In genomic region chr13:98542568-98543379, GRCh38 we compare ENCODE assay signal across 9 cellular contexts. TPM values are rescaled to one million over a fixed set of nuclear protein-coding genes. Genes with fewer than 3 reads are reported as not detected.
A peak's percentile ranks its signal among the peaks of the same experiment; 100 is the strongest.
DNase-seq lines count a peak whose midpoint lies in the region; ATAC-seq and TF ChIP-seq lines count a peak whose summit lies in the region.
"Had no signal": no experiment of that assay in that cellular context is flagged by ENCODE, and none has a peak within 500 bp of the region (broad histone marks: within the 10 kb centered on the region; RNA-seq: fewer than 3 reads in every experiment).

No MANE protein-coding gene starts in this region.

- BruUV-seq in PC-3 (replicated peaks; lab: Mats Ljungman, UMichigan), result no TSS peak

- peaks cover 95% of the 10 kb centered on the region for H3K4me1 ChIP-seq in CD4-positive, alpha-beta memory T cell (ENCODE audit: insufficient read depth, low read length)
- no peaks in the 10 kb centered on the region for H3K4me1 ChIP-seq in PC-3 (ENCODE audit: insufficient read depth, low read length)

- CTCF ChIA-PET in CD4-positive, alpha-beta memory T cell (lab: Charles Lee; ENCODE audit: partially characterized antibody), result interaction anchor here (1.1 kb wide), 1 partner anchor 96 kb away, joined by 3 read pairs; no protein-coding TSS in a partner anchor
- CTCF ChIA-PET in T-cell (lab: Charles Lee) (interaction anchor here in 1 of 2 donors (0.9 kb wide), 1 partner anchor 12 kb away, joined by 3 read pairs; no protein-coding TSS in a partner anchor), PC-3 (lab: Charles Lee) (interaction anchor here (0.5 kb wide), 1 partner anchor 9 kb away, joined by 3 read pairs; no protein-coding TSS in a partner anchor)

- peak overlapping the region; percentile 59 to 93 (median 87) for H3K27ac Mint-ChIP-seq in CD4-positive, alpha-beta memory T cell
- peak overlapping the region; percentile 81 to 84 for H3K27ac Mint-ChIP-seq in T-cell

- no peak overlapping the region for H2AFZ ChIP-seq in PC-3 (ENCODE audit: low read length)

- H4K20me1 ChIP-seq in PC-3 (ENCODE audit: low read length), result peaks cover 30% of the 10 kb centered on the region; the same call in 1 of the 2 replicates

- no peaks in the 10 kb centered on the region for H3K9me3 ChIP-seq in CD4-positive, alpha-beta memory T cell (ENCODE audit: control insufficient read depth in 1 of 2, low read length in 2 of 2)
- H3K9me3 ChIP-seq in PC-3 (ENCODE audit: low read length), result no peaks in the 10 kb centered on the region
- H3K9me3 ChIP-seq: pancreas had no signal

- H3K9ac ChIP-seq in PC-3 (ENCODE audit: low read length), result no peak overlapping the region

- POLR2A ChIA-PET in CD4-positive, alpha-beta memory T cell (lab: Charles Lee; ENCODE audit: partially characterized antibody), result interaction anchor here (1.1 to 3.0 kb wide), 7 partner anchors 15 to 58 kb away, joined by 3 to 13 read pairs (median 4); no protein-coding TSS in a partner anchor
- POLR2A ChIA-PET in T-cell (lab: Charles Lee) (interaction anchor here in 1 of 2 donors (0.6 kb wide), 1 partner anchor 26 kb away, joined by 3 read pairs; no protein-coding TSS in a partner anchor), PC-3 (lab: Charles Lee; ENCODE audit: unreplicated experiment) (no interaction called here)

- H3K4me1 Mint-ChIP-seq in CD4-positive, alpha-beta memory T cell, result peaks cover 76 to 98% (median 88%) of the 10 kb centered on the region in 4 donors
- peaks cover 92 to 97% (median 92%) of the 10 kb centered on the region in 3 donors for H3K4me1 Mint-ChIP-seq in T-cell

- H3K9me3 Mint-ChIP-seq in CD4-positive, alpha-beta memory T cell, result no peaks in the 10 kb centered on the region
- no peaks in the 10 kb centered on the region for H3K9me3 Mint-ChIP-seq in T-cell

- peaks cover 13 to 29% of the 10 kb centered on the region in 2 donors for H3K36me3 Mint-ChIP-seq in CD4-positive, alpha-beta memory T cell
- peaks cover 15% of the 10 kb centered on the region for H3K36me3 Mint-ChIP-seq in T-cell

- H3K79me2 ChIP-seq in PC-3 (ENCODE audit: low read length), result peaks cover 96% of the 10 kb centered on the region

- intact Hi-C loops in CD4-positive, alpha-beta memory T cell (cut with micrococcal nuclease), result no loop called here
- intact Hi-C loops in PC-3 (cut with micrococcal nuclease), result no loop called here

- DNase-seq in CD4-positive, alpha-beta memory T cell, result peak in 2 of 5 donors; percentile 26 to 30
- peak in 2 of 34 experiments; percentile 37 to 39 for DNase-seq in T-cell
- no peak for DNase-seq in left lobe of liver (ENCODE audit: low spot score)
- no peak for DNase-seq in PC-3
- DNase-seq in cerebellum (ENCODE audit: low spot score), result no peak
- DNase-seq in AG08395 (ENCODE audit: low spot score), result no peak
- DNase-seq: pancreas had no signal

- H3F3A ChIP-seq in PC-3 (ENCODE audit: low read length, unreplicated experiment), result no peaks in the 10 kb centered on the region

- peak overlapping the region; percentile 68 to 86 (median 81) for H3K4me3 Mint-ChIP-seq in CD4-positive, alpha-beta memory T cell
- H3K4me3 Mint-ChIP-seq in T-cell, result peak overlapping the region; percentile 70 to 82 (median 73)

- peak overlapping the region in 1 of 2 donors; percentile 17 for H3K4me3 ChIP-seq in CD4-positive, alpha-beta memory T cell (ENCODE audit: low read length in 2 of 2)
- H3K4me3 ChIP-seq in PC-3 (ENCODE audit: low read length), result no peak overlapping the region
- H3K4me3 ChIP-seq: pancreas had no signal

- no peaks in the 10 kb centered on the region for H3K27me3 Mint-ChIP-seq in CD4-positive, alpha-beta memory T cell
- no peaks in the 10 kb centered on the region for H3K27me3 Mint-ChIP-seq in T-cell

- no peaks in the 10 kb centered on the region for H3K9me2 ChIP-seq in PC-3 (replicated peaks; ENCODE audit: low read length)

- H3K27me3 ChIP-seq in CD4-positive, alpha-beta memory T cell (ENCODE audit: insufficient read depth, low read length), result no peaks in the 10 kb centered on the region
- H3K27me3 ChIP-seq in PC-3 (ENCODE audit: low read length), result no peaks in the 10 kb centered on the region
- H3K27me3 ChIP-seq: pancreas had no signal

- no peak overlapping the region for H3K4me2 ChIP-seq in PC-3 (ENCODE audit: low read length)

- H3K27ac ChIP-seq in CD4-positive, alpha-beta memory T cell (ENCODE audit: low read depth, low read length), result peak overlapping the region; percentile 36
- H3K27ac ChIP-seq in PC-3 (ENCODE audit: low read length), result no peak overlapping the region

- H3K36me3 ChIP-seq in CD4-positive, alpha-beta memory T cell (ENCODE audit: insufficient read depth, low read length), result no peaks in the 10 kb centered on the region
- H3K36me3 ChIP-seq in PC-3 (ENCODE audit: low read depth, low read length), result no peaks in the 10 kb centered on the region
- H3K36me3 ChIP-seq: pancreas had no signal

- ATAC-seq in GM21717 (IDR thresholded peaks at IDR 0.05; ENCODE audit: unreplicated experiment) (peak; percentile 56), T-cell (replicated peaks in 1 of 4) (peak; percentile 66 to 79 (median 76)), left lobe of liver (peak; percentile 12), PC-3 (no peak), HG02623 (IDR thresholded peaks at IDR 0.05; ENCODE audit: unreplicated experiment) (no peak)

- TF ChIP-seq CTCF in PC-3 (conservative IDR thresholded peaks at IDR 0.05; ENCODE audit: low read depth, low read length), result no peak

RNA-seq across cellular contexts. Expression of gene STK24, which starts 34.1 kb away (rescaled TPM):
- total RNA-seq in CD4-positive, alpha-beta memory T cell, result 100 to 1,000 TPM; 146 to 147 TPM
- polyA plus RNA-seq in CD4-positive, alpha-beta memory T cell, result 10 to 100 TPM; 24.2 to 89.4 TPM
- total RNA-seq in T-cell (100 to 1,000 TPM in 4 of 5 donors, 10 to 100 TPM in 1; 92.1 to 143 (median 113) TPM), left lobe of liver (17.0 TPM), PC-3 (2014; rRNA removed) (52.4 and 57.0 TPM in 2 replicates), cerebellum (32.2 TPM)

Comparison
In these comparisons a context has a peak if more than half of its experiments do, and no peak if none do; other contexts are left out.
1. ATAC-seq: peak in GM21717 (single experiment), T-cell (4 of 4) and left lobe of liver (single experiment); none in PC-3 (single experiment) and HG02623 (single experiment).